Comparison of ENCODE assay signal across 30 cellular contexts in the genomic region with DNA sequence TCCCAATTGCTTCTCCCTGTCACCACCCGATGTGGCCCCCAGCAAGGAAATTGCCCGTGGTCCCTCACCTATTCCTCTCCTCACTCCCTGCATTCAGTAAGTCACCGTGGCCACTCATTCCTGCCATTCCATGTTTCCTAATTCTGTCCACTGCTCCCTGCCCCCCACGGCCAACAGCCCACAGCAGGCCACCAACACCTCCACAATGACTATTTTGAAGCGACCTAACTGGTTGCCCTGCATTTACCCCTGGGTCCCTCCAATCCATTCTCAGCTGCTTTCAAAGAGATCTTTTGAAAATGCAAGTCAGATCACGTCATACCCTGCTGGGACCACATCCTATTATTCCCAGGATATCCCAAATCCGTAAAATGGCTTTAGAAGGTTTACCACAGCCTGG.
"Had no signal": no experiment of that assay in that cellular context is flagged by ENCODE, and none has a peak within 500 bp of the region (broad histone marks: within the 10 kb centered on the region; RNA-seq: fewer than 3 reads in every experiment).

No MANE protein-coding gene starts in this region.

- H3K36me3 Mint-ChIP-seq: activated naive CD4-positive, alpha-beta T cell treated with anti-CD3 and anti-CD28 coated beads, Interleukin-2, amount 50 U/mL, for 24 hours; activated naive CD8-positive, alpha-beta T cell treated with anti-CD3 and anti-CD28 coated beads, Interleukin-2, amount 10 ng/mL, durations not matched to agents 7 days and 5 days had no signal

- H3K4me1 Mint-ChIP-seq: activated CD4-positive, alpha-beta T cell treated with anti-CD3 and anti-CD28 coated beads for 36 hours; activated CD4-positive, alpha-beta T cell treated with anti-CD3 and anti-CD28 coated beads, Interleukin-2, amount 10 ng/mL, durations not matched to agents 7 days and 5 days; activated naive CD4-positive, alpha-beta T cell treated with anti-CD3 and anti-CD28 coated beads, Interleukin-2, amount 50 U/mL, for 24 hours; activated naive CD8-positive, alpha-beta T cell treated with anti-CD3 and anti-CD28 coated beads, Interleukin-2, amount 10 ng/mL, durations not matched to agents 7 days and 5 days had no signal

- ATAC-seq: activated CD4-positive, alpha-beta T cell treated with anti-CD3 and anti-CD28 coated beads for 36 hours; activated CD4-positive, CD25-positive, alpha-beta regulatory T cell treated with anti-CD3 and anti-CD28 coated beads, Interleukin-2, amount 50 U/mL, for 24 hours; activated CD8-positive, alpha-beta T cell treated with anti-CD3 and anti-CD28 coated beads, Interleukin-2, amount 10 ng/mL, durations not matched to agents 7 days and 5 days; PC-3 had no signal

- H3K4me1 ChIP-seq: ascending aorta, Peyer's patch had no signal

- H3K27me3 ChIP-seq: ascending aorta, cardiac muscle cell, Peyer's patch, SJSA1 had no signal

- H3K27ac ChIP-seq: ascending aorta, cardiac muscle cell, Peyer's patch, SJSA1 had no signal

- H3K27ac Mint-ChIP-seq: activated CD4-positive, alpha-beta T cell treated with anti-CD3 and anti-CD28 coated beads for 36 hours; activated CD4-positive, alpha-beta T cell treated with anti-CD3 and anti-CD28 coated beads, Interleukin-2, amount 10 ng/mL, durations not matched to agents 7 days and 5 days; activated CD8-positive, alpha-beta T cell treated with anti-CD3 and anti-CD28 coated beads, Interleukin-2, amount 10 ng/mL, durations not matched to agents 7 days and 5 days; activated naive CD4-positive, alpha-beta T cell treated with anti-CD3 and anti-CD28 coated beads, Interleukin-2, amount 50 U/mL, for 24 hours; activated naive CD8-positive, alpha-beta T cell treated with anti-CD3 and anti-CD28 coated beads, Interleukin-2, amount 10 ng/mL, durations not matched to agents 7 days and 5 days; activated T-cell treated with anti-CD3 and anti-CD28 coated beads, Interleukin-2, amount 50 U/mL, for 24 hours; activated T-helper 2 cell treated with anti-CD3 and anti-CD28 coated beads, Interferon-gamma antibody, Interleukin-2, Interleukin-4, amounts not matched to agents 10 μg/mL and 5 μg/mL and 100 μg/mL, durations not matched to agents 14 hours and 24 hours and 36 hours; T-helper 1 cell treated with Interleukin-12 subunit alpha and Interleukin-12 subunit beta and Interleukin-4 antibody, amounts not matched to agents 30 μg/mL and 1 μg/mL, for 36 hours; T-helper 2 cell treated with Interferon-gamma antibody and Interleukin-4, amounts not matched to agents 5 μg/mL and 100 μg/mL, for 36 hours had no signal

- H3K4me2 ChIP-seq: SK-N-SH had no signal

- H3K9me3 ChIP-seq: ascending aorta, Peyer's patch, SJSA1, SK-N-SH had no signal

- H3K9ac ChIP-seq: SK-N-SH had no signal

- H3K36me3 ChIP-seq: ascending aorta, cardiac muscle cell, Peyer's patch, SJSA1 had no signal

- DNase-seq: activated CD4-positive, alpha-beta T cell treated with anti-CD3 and anti-CD28 coated beads for 36 hours; activated CD4-positive, alpha-beta T cell treated with anti-CD3 and anti-CD28 coated beads, Interleukin-2, amount 10 ng/mL, durations not matched to agents 7 days and 5 days; activated CD8-positive, alpha-beta T cell treated with anti-CD3 and anti-CD28 coated beads, Interleukin-2, amount 10 ng/mL, durations not matched to agents 7 days and 5 days; activated gamma-delta T cell; activated naive CD4-positive, alpha-beta T cell treated with Interleukin-2 at 50 U/mL for 16 hours; activated naive CD8-positive, alpha-beta T cell treated with anti-CD3 and anti-CD28 coated beads, Interleukin-2, amount 10 ng/mL, durations not matched to agents 7 days and 5 days; activated T-cell treated with anti-CD3 and anti-CD28 coated beads, Interleukin-2, amount 50 U/mL, for 24 hours; amygdala; Karpas-422; KBM-7; NCI-H1105; NCI-H1417 treated with DMSO at 0.1 percent for 48 hours; NCI-H187 treated with DMSO at 0.1 percent for 48 hours; NCI-H2081; NCI-H226; NCI-H446 treated with DMSO at 0.1 percent for 48 hours; NCI-H524; PC-3; Peyer's patch; RPMI8226; SHP77 treated with DMSO at 0.1 percent for 48 hours; SK-N-SH had no signal

- H3K4me3 Mint-ChIP-seq: activated CD4-positive, alpha-beta T cell treated with anti-CD3 and anti-CD28 coated beads for 36 hours; activated CD4-positive, alpha-beta T cell treated with anti-CD3 and anti-CD28 coated beads, Interleukin-2, amount 10 ng/mL, durations not matched to agents 7 days and 5 days; activated CD8-positive, alpha-beta T cell treated with anti-CD3 and anti-CD28 coated beads, Interleukin-2, amount 10 ng/mL, durations not matched to agents 7 days and 5 days; activated naive CD4-positive, alpha-beta T cell treated with anti-CD3 and anti-CD28 coated beads, Interleukin-2, amount 50 U/mL, for 24 hours; activated naive CD8-positive, alpha-beta T cell treated with anti-CD3 and anti-CD28 coated beads, Interleukin-2, amount 10 ng/mL, durations not matched to agents 7 days and 5 days; activated T-cell treated with anti-CD3 and anti-CD28 coated beads, Interleukin-2, amount 50 U/mL, for 24 hours; T-helper 1 cell treated with Interleukin-12 subunit alpha and Interleukin-12 subunit beta and Interleukin-4 antibody, amounts not matched to agents 30 μg/mL and 1 μg/mL, for 36 hours; T-helper 2 cell treated with Interferon-gamma antibody and Interleukin-4, amounts not matched to agents 5 μg/mL and 100 μg/mL, for 36 hours had no signal

- H3K9me3 Mint-ChIP-seq: activated naive CD4-positive, alpha-beta T cell treated with anti-CD3 and anti-CD28 coated beads, Interleukin-2, amount 50 U/mL, for 24 hours; activated T-helper 2 cell treated with anti-CD3 and anti-CD28 coated beads, Interferon-gamma antibody, Interleukin-2, Interleukin-4, amounts not matched to agents 10 μg/mL and 5 μg/mL and 100 μg/mL, durations not matched to agents 14 hours and 24 hours and 36 hours had no signal

- H3K4me3 ChIP-seq: ascending aorta, cardiac muscle cell, Peyer's patch, SJSA1 had no signal

- H3K27me3 Mint-ChIP-seq: activated CD4-positive, alpha-beta T cell treated with anti-CD3 and anti-CD28 coated beads, Interleukin-2, amount 10 ng/mL, durations not matched to agents 7 days and 5 days; activated naive CD4-positive, alpha-beta T cell treated with anti-CD3 and anti-CD28 coated beads, Interleukin-2, amount 50 U/mL, for 24 hours; activated naive CD8-positive, alpha-beta T cell treated with anti-CD3 and anti-CD28 coated beads, Interleukin-2, amount 10 ng/mL, durations not matched to agents 7 days and 5 days; activated T-cell treated with anti-CD3 and anti-CD28 coated beads, Interleukin-2, amount 50 U/mL, for 24 hours had no signal
